ENCODE assay signal across 11 cellular contexts in genomic region chr9:89993678-89994630, GRCh38.
A peak's percentile ranks its signal among the peaks of the same experiment; 100 is the strongest.
DNase-seq lines count a peak whose midpoint lies in the region; ATAC-seq and TF ChIP-seq lines count a peak whose summit lies in the region.
"Had no signal": no experiment of that assay in that cellular context is flagged by ENCODE, and none has a peak within 500 bp of the region (broad histone marks: within the 10 kb centered on the region; RNA-seq: fewer than 3 reads in every experiment).

No MANE protein-coding gene starts in this region.

- H3K27me3 ChIP-seq in heart left ventricle (no peaks in the 10 kb centered on the region), neural cell (ENCODE audit: insufficient read depth, low read depth, low read length) (no peaks in the 10 kb centered on the region)

- intact Hi-C loops in heart left ventricle (cut with DNase I): loop anchor here in 3 of 10 donors (5.0 to 10.0 kb wide), 2 partner anchors 387 to 389 kb away; partner anchors contain the start of gene GADD45G (in 3 of the 3)

- peak; percentile 16 for TF ChIP-seq EP300 in neural cell (conservative IDR thresholded peaks at IDR 0.05; ENCODE audit: poor library complexity, severe bottlenecking)

- no peak overlapping the region for H3K4me3 Mint-ChIP-seq in naive thymus-derived CD8-positive, alpha-beta T cell

- H3K79me2 ChIP-seq in neural cell (replicated peaks; ENCODE audit: insufficient read depth, low read length): no peaks in the 10 kb centered on the region

- peaks cover 0 to 1% (median 0%) of the 10 kb centered on the region in 9 donors for H3K9me3 Mint-ChIP-seq in naive thymus-derived CD8-positive, alpha-beta T cell
- H3K9me3 Mint-ChIP-seq: activated T-helper 2 cell treated with anti-CD3 and anti-CD28 coated beads, Interferon-gamma antibody, Interleukin-2, Interleukin-4, amounts not matched to agents 10 μg/mL and 5 μg/mL and 100 μg/mL, durations not matched to agents 14 hours and 24 hours and 36 hours had no signal

- H3K36me3 ChIP-seq in heart left ventricle: no peaks in the 10 kb centered on the region
- no peaks in the 10 kb centered on the region for H3K36me3 ChIP-seq in neural cell (ENCODE audit: insufficient read depth, low read length)

- no peak overlapping the region for H2AFZ ChIP-seq in neural cell (ENCODE audit: low read depth, low read length)

- H3K4me1 Mint-ChIP-seq in naive thymus-derived CD8-positive, alpha-beta T cell: peaks cover 2 to 8% (median 5%) of the 10 kb centered on the region in 4 donors

- peaks cover 0 to 5% (median 0%) of the 10 kb centered on the region in 5 donors for H3K27me3 Mint-ChIP-seq in naive thymus-derived CD8-positive, alpha-beta T cell

- no peak for TF ChIP-seq CTCF in heart left ventricle (IDR thresholded peaks at IDR 0.05)
- no peak for TF ChIP-seq CTCF in neural cell (IDR thresholded peaks at IDR 0.05; ENCODE audit: poor library complexity, severe bottlenecking)

- no peaks in the 10 kb centered on the region for H4K20me1 ChIP-seq in neural cell (ENCODE audit: insufficient read depth)

- ATAC-seq in heart left ventricle: peak in 3 of 4 donors; percentile 48 to 59 (median 55)
- ATAC-seq in HG02798 (IDR thresholded peaks at IDR 0.05; ENCODE audit: poor library complexity, unreplicated experiment): no peak
- ATAC-seq in naive thymus-derived CD8-positive, alpha-beta T cell: no peak

- H3K4me2 ChIP-seq in neural cell (ENCODE audit: low read length): no peak overlapping the region

- H3K27ac Mint-ChIP-seq in naive thymus-derived CD8-positive, alpha-beta T cell: no peak overlapping the region
- H3K27ac Mint-ChIP-seq: activated T-helper 2 cell treated with anti-CD3 and anti-CD28 coated beads, Interferon-gamma antibody, Interleukin-2, Interleukin-4, amounts not matched to agents 10 μg/mL and 5 μg/mL and 100 μg/mL, durations not matched to agents 14 hours and 24 hours and 36 hours had no signal

- POLR2A ChIA-PET in naive thymus-derived CD8-positive, alpha-beta T cell (lab: Charles Lee): no interaction called here

- H3K9me2 ChIP-seq in neural cell (ENCODE audit: insufficient read depth, low read length): no peaks in the 10 kb centered on the region

- H3K27ac ChIP-seq in heart left ventricle: peak overlapping the region in 8 of 12 donors; percentile 3 to 85 (median 51)
- H3K27ac ChIP-seq in neural cell (ENCODE audit: low read length): no peak overlapping the region

- peak; percentile 81 for DNase-seq in DMS53 (lab: John Stamatoyannopoulos, UW)
- peak; percentile 81 to 88 for DNase-seq in NOMO-1 (lab: John Stamatoyannopoulos, UW; ENCODE audit: unreplicated experiment in 2 of 2)
- DNase-seq in heart left ventricle: peak in 4 of 5 donors; percentile 52 to 63 (median 61)
- no peak for DNase-seq in dermis blood vessel endothelial cell
- no peak for DNase-seq in NCI-H2081 (lab: John Stamatoyannopoulos, UW)
- no peak for DNase-seq in naive thymus-derived CD8-positive, alpha-beta T cell
- DNase-seq: effector CD4-positive, alpha-beta T cell; NK-92 treated with Interleukin-12 subunit alpha and Interleukin-12 subunit beta, amount 100 ng/mL, for 24 hours had no signal

- H3K9me3 ChIP-seq in heart left ventricle (no peaks in the 10 kb centered on the region), neural cell (ENCODE audit: low read length) (no peaks in the 10 kb centered on the region)

- no peak for TF ChIP-seq POLR2A in heart left ventricle (IDR thresholded peaks at IDR 0.05)

- 12 to 29% (median 20%) methylated on average over 5 of the region's 5 CpGs for WGBS in heart left ventricle, 4 donors

- H3K36me3 Mint-ChIP-seq in naive thymus-derived CD8-positive, alpha-beta T cell: no peaks in the 10 kb centered on the region

- H3F3A ChIP-seq in neural cell (ENCODE audit: insufficient read depth, low read length, poor library complexity, severe bottlenecking): no peaks in the 10 kb centered on the region

- TF ChIP-seq RAD21 in neural cell (conservative IDR thresholded peaks at IDR 0.05): no peak

- no peak overlapping the region for H3K4me3 ChIP-seq in heart left ventricle
- no peak overlapping the region for H3K4me3 ChIP-seq in neural cell (ENCODE audit: low read length)

- no peak overlapping the region for H3K9ac ChIP-seq in neural cell (ENCODE audit: low read length)

- peaks cover 0 to 41% (median 26%) of the 10 kb centered on the region in 12 donors for H3K4me1 ChIP-seq in heart left ventricle

TF ChIP-seq in neural cell, 6 proteins besides CTCF, POLR2A, EP300 and RAD21:
- TF ChIP-seq TAF1 (IDR thresholded peaks at IDR 0.05; ENCODE audit: low read depth) (no peak), MXI1 (conservative IDR thresholded peaks at IDR 0.05; ENCODE audit: poor library complexity, severe bottlenecking) (no peak), SMC3 (conservative IDR thresholded peaks at IDR 0.05; ENCODE audit: poor library complexity) (no peak), EZH2 (IDR thresholded peaks at IDR 0.05; ENCODE audit: borderline replicate concordance, insufficient read depth, low read length, poor library complexity, severe bottlenecking) (no peak), REST (IDR thresholded peaks at IDR 0.05; ENCODE audit: borderline replicate concordance) (peak; percentile 64), POLR2AphosphoS5 (IDR thresholded peaks at IDR 0.05) (peak; percentile 25)

Comparison
In these comparisons a context has a peak if more than half of its experiments do, and no peak if none do; other contexts are left out.
1. DNase-seq: peak in DMS53 (single experiment), NOMO-1 (2 of 2) and heart left ventricle (4 of 5); none in dermis blood vessel endothelial cell (single experiment), NCI-H2081 (0 of 2) and naive thymus-derived CD8-positive, alpha-beta T cell (0 of 10).
2. ATAC-seq: peak in heart left ventricle (3 of 4); none in HG02798 (single experiment) and naive thymus-derived CD8-positive, alpha-beta T cell (0 of 2).